In genomic region chr3:71184252-71184651, GRCh38 we compare ENCODE assay signal across 19 cellular contexts.
"Had no signal": no experiment of that assay in that cellular context is flagged by ENCODE, and none has a peak within 500 bp of the region (broad histone marks: within the 10 kb centered on the region; RNA-seq: fewer than 3 reads in every experiment).

No MANE protein-coding gene starts in this region.

- H3K27ac ChIP-seq: ascending aorta, left lung, pancreas, right lobe of liver, upper lobe of right lung, VCaP had no signal

- H3K9me3 ChIP-seq: ascending aorta, left lung, pancreas, right lobe of liver, upper lobe of right lung had no signal

- H3K36me3 ChIP-seq: pancreas, right lobe of liver, upper lobe of right lung had no signal

- ATAC-seq: activated T-helper 17 cell treated with anti-CD3 and anti-CD28 coated beads, Interleukin-2, amount 50 U/mL, for 72 hours; left lung; natural killer cell; pancreas; right lobe of liver; upper lobe of right lung had no signal

- H3K36me3 Mint-ChIP-seq: natural killer cell had no signal

- H3K4me1 ChIP-seq: pancreas, upper lobe of right lung had no signal

- H3K27me3 ChIP-seq: ascending aorta, left lung, pancreas, right lobe of liver, upper lobe of right lung had no signal

- H3K27me3 Mint-ChIP-seq: activated T-helper 17 cell treated with anti-CD3 and anti-CD28 coated beads, Interleukin-2, amount 50 U/mL, for 72 hours; central memory CD8-positive, alpha-beta T cell had no signal

- H3K4me3 Mint-ChIP-seq: activated T-helper 17 cell treated with anti-CD3 and anti-CD28 coated beads, Interleukin-2, amount 50 U/mL, for 72 hours; central memory CD8-positive, alpha-beta T cell; natural killer cell had no signal

- DNase-seq: activated CD4-positive, alpha-beta T cell treated with anti-CD3 and anti-CD28 coated beads for 1 hour; activated CD4-positive, alpha-beta T cell treated with anti-CD3 and anti-CD28 coated beads, Interleukin-2, amount 50 U/mL, for 4 hours; activated naive CD4-positive, alpha-beta T cell; cortex of kidney; effector CD4-positive, alpha-beta T cell; kidney; left lung; mammary epithelial cell; natural killer cell; pancreas; right lobe of liver; small intestine; stimulated activated CD4-positive, alpha-beta T cell treated with anti-CD3 and anti-CD28 coated beads, Interleukin-4, amount 100 ng/mL, for 1 hour; T-helper 2 cell; upper lobe of right lung had no signal

- H3K27ac Mint-ChIP-seq: natural killer cell had no signal

- H3K9me3 Mint-ChIP-seq: activated T-helper 17 cell treated with anti-CD3 and anti-CD28 coated beads, Interleukin-2, amount 50 U/mL, for 72 hours; central memory CD8-positive, alpha-beta T cell; natural killer cell had no signal

- H3K4me3 ChIP-seq: ascending aorta, left lung, pancreas, right lobe of liver, upper lobe of right lung had no signal
